In the genomic region with DNA sequence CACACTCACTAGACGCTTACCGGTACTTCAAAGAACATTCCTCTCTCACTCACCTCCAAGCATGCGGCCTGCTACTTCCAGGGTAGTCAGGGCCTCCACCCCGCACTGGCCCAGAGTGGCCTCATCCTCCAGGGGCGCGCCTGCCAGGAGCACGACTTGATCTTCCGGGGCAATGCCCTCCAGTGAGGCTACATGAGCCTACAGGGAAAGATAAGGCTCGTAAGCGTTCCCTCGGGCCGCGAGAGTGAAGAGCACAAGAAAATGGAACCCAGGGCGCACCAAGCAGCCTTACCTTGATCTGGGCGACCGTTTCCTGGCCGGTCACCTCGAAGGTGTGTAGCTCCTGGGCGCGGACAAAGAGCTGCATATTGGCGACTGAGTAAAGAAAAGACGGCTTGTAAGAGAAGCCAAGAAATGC, we compare ENCODE assay signal across 8 cellular contexts. TPM values are rescaled to one million over a fixed set of nuclear protein-coding genes. Genes with fewer than 3 reads are reported as not detected.
A peak's percentile ranks its signal among the peaks of the same experiment; 100 is the strongest.
DNase-seq lines count a peak whose midpoint lies in the region; ATAC-seq and TF ChIP-seq lines count a peak whose summit lies in the region.

No MANE protein-coding gene starts in this region.

- peak overlapping the region; percentile 74 for H3K4me2 ChIP-seq in trophoblast cell (ENCODE audit: low read length)

- H3K4ac ChIP-seq in trophoblast cell (ENCODE audit: low read depth, low read length) = peak overlapping the region; percentile 85

- H4K12ac ChIP-seq in trophoblast cell (ENCODE audit: low read depth, low read length) = peak overlapping the region; percentile 33

- peak overlapping the region; percentile 0 for H2AFZ ChIP-seq in trophoblast cell (ENCODE audit: insufficient read depth, low read length, poor library complexity)

- H3K4me1 ChIP-seq in esophagus muscularis mucosa (peaks cover 35 to 53% (median 46%) of the 10 kb centered on the region in 4 donors), trophoblast cell (ENCODE audit: control insufficient read depth in 1 of 2, insufficient read depth in 2 of 2, low read length in 2 of 2) (peaks cover 4 to 9% of the 10 kb centered on the region in 2 experiments)

- H2BK5ac ChIP-seq in trophoblast cell (ENCODE audit: low read depth, low read length, poor library complexity) = no peak overlapping the region

- H3K9ac ChIP-seq in trophoblast cell (ENCODE audit: low read length) = peak overlapping the region; percentile 90

- H3K23ac ChIP-seq in trophoblast cell (ENCODE audit: low read length) = no peak overlapping the region

- DNase-seq in HFFc6 = no peak
- DNase-seq in T-helper 17 cell = no peak
- no peak for DNase-seq in esophagus muscularis mucosa (ENCODE audit: extremely low spot score)
- peak in 1 of 2 donors; percentile 18 for DNase-seq in trophoblast cell
- DNase-seq in COR-L47 (lab: John Stamatoyannopoulos, UW) = no peak

- peak overlapping the region; percentile 65 for H4K91ac ChIP-seq in trophoblast cell (ENCODE audit: low read depth, low read length)

- peak overlapping the region; percentile 4 for H3K18ac ChIP-seq in trophoblast cell (ENCODE audit: low read length)

- H2BK120ac ChIP-seq in trophoblast cell (ENCODE audit: insufficient read depth, low read length, poor library complexity) = peak overlapping the region; percentile 27

- H3K4me3 ChIP-seq in esophagus muscularis mucosa (peak overlapping the region; percentile 73 to 91 (median 82)), trophoblast cell (ENCODE audit: low read depth, low read length) (peak overlapping the region; percentile 85)

- peaks cover 21% of the 10 kb centered on the region for H3K79me2 ChIP-seq in trophoblast cell (ENCODE audit: control insufficient read depth, insufficient read depth, low read length, poor library complexity)

- intact Hi-C loops in esophagus muscularis mucosa (cut with DNase I) = no loop called here

- WGBS in esophagus muscularis mucosa = 1% methylated on average over 22 of the region's 22 CpGs
- no CpG with 5 or more reads among the region's 22 CpGs for WGBS in trophoblast cell (ENCODE audit: extremely low coverage, insufficient coverage, insufficient read length)

- TF ChIP-seq CTCF in HFFc6 (IDR thresholded peaks at IDR 0.05) (no peak; the same call in 1 of the 2 replicates), esophagus muscularis mucosa (IDR thresholded peaks at IDR 0.05) (no peak)

- peaks cover 35% of the 10 kb centered on the region for H3K36me3 Mint-ChIP-seq in HFFc6 (ENCODE audit: low read depth)
- H3K36me3 Mint-ChIP-seq in T-helper 17 cell (ENCODE audit: low read depth) = peaks cover 12% of the 10 kb centered on the region

- H3K4me3 Mint-ChIP-seq in HFFc6 (peak overlapping the region; percentile 100), T-helper 17 cell (peak overlapping the region; percentile 99)

- H3K27me3 Mint-ChIP-seq in HFFc6 (ENCODE audit: insufficient read depth) (no peaks in the 10 kb centered on the region; the same call in none of the 2 replicates), T-helper 17 cell (no peaks in the 10 kb centered on the region)

- no peak overlapping the region for H2BK12ac ChIP-seq in trophoblast cell (ENCODE audit: low read length)

- peaks cover 15% of the 10 kb centered on the region for H3K79me1 ChIP-seq in trophoblast cell (ENCODE audit: low read length)

- TF ChIP-seq POLR2A in esophagus muscularis mucosa (IDR thresholded peaks at IDR 0.05; ENCODE audit: low read depth) = no peak

- TF ChIP-seq EP300 in esophagus muscularis mucosa (IDR thresholded peaks at IDR 0.05) = no peak

- H3K27ac ChIP-seq in esophagus muscularis mucosa (replicated peaks in 1 of 4) (peak overlapping the region; percentile 93 to 95 (median 94)), trophoblast cell (ENCODE audit: low read depth, low read length) (no peak overlapping the region)

- H3K36me3 ChIP-seq in esophagus muscularis mucosa = peaks cover 26 to 59% (median 52%) of the 10 kb centered on the region in 4 donors
- H3K36me3 ChIP-seq in trophoblast cell (ENCODE audit: control insufficient read depth in 1 of 2, insufficient read depth in 2 of 2, low read length in 2 of 2) = peaks cover 40 to 50% of the 10 kb centered on the region in 2 experiments

- H3K27ac Mint-ChIP-seq in HFFc6 (peak overlapping the region; percentile 97), T-helper 17 cell (peak overlapping the region; percentile 99)

- no peaks in the 10 kb centered on the region for H3K9me3 Mint-ChIP-seq in HFFc6

- H3K4me1 Mint-ChIP-seq in HFFc6 (ENCODE audit: low read depth) = peaks cover 37% of the 10 kb centered on the region
- H3K4me1 Mint-ChIP-seq in T-helper 17 cell = peaks cover 31% of the 10 kb centered on the region

- peak overlapping the region; percentile 4 for H3K14ac ChIP-seq in trophoblast cell (ENCODE audit: low read length)

- H4K8ac ChIP-seq in trophoblast cell (ENCODE audit: low read depth, low read length) = peak overlapping the region; percentile 75

- peak overlapping the region; percentile 5 for H2AK5ac ChIP-seq in trophoblast cell (ENCODE audit: low read length)

- ATAC-seq in T-helper 17 cell = no peak
- ATAC-seq in GM18502 (IDR thresholded peaks at IDR 0.05; ENCODE audit: poor library complexity, unreplicated experiment) = no peak
- ATAC-seq in GM18907 (IDR thresholded peaks at IDR 0.05; ENCODE audit: unreplicated experiment) = no peak
- no peak for ATAC-seq in HG03432 (IDR thresholded peaks at IDR 0.05; ENCODE audit: unreplicated experiment)

- no peaks in the 10 kb centered on the region for H3K9me3 ChIP-seq in T-helper 17 cell (ENCODE audit: control insufficient read depth, low read length, poor library complexity, severe bottlenecking)
- H3K9me3 ChIP-seq in esophagus muscularis mucosa = no peaks in the 10 kb centered on the region
- H3K9me3 ChIP-seq in trophoblast cell (ENCODE audit: insufficient read depth, low read depth, low read length) = no peaks in the 10 kb centered on the region

- H3K27me3 ChIP-seq in esophagus muscularis mucosa (no peaks in the 10 kb centered on the region), trophoblast cell (ENCODE audit: insufficient read depth, low read length) (no peaks in the 10 kb centered on the region)

RNA-seq across cellular contexts. Expression of gene FAU, which starts 0.5 kb away (rescaled TPM):
- 100 to 1,000 TPM; 631 to 750 (median 715) TPM for total RNA-seq in HFFc6 (2021; fragmentation: NEBNext Ultra II Directional; extraction: Animal tissue kit (Norgen Biotek cat#: 25700))
- total RNA-seq in T-helper 17 cell (1,000 to 10,000 TPM; 1,401 to 1,408 TPM), esophagus muscularis mucosa (1,000 to 10,000 TPM in 1 of 4 donors, 100 to 1,000 TPM in 3; 465 to 1,081 (median 716) TPM)
- 1,352 and 1,391 TPM in 2 replicates for polyA plus RNA-seq in trophoblast cell (2013)

RNA-seq across cellular contexts. Expression of gene MRPL49, which starts 0.7 kb away (rescaled TPM):
- 10 to 100 TPM; 53.2 to 59.7 (median 56.9) TPM for total RNA-seq in HFFc6 (2021; fragmentation: NEBNext Ultra II Directional; extraction: Animal tissue kit (Norgen Biotek cat#: 25700))
- 10 to 100 TPM; 42.8 to 44.8 TPM for total RNA-seq in T-helper 17 cell
- 100 to 1,000 TPM in 2 of 4 donors, 10 to 100 TPM in 2; 76.2 to 113 (median 91.5) TPM for total RNA-seq in esophagus muscularis mucosa
- 40.1 and 43.1 TPM in 2 replicates for polyA plus RNA-seq in trophoblast cell (2013)

RNA-seq across cellular contexts. Expression of gene ZNHIT2, which starts 4.0 kb away (rescaled TPM):
- total RNA-seq in HFFc6 (2021; fragmentation: NEBNext Ultra II Directional; extraction: Animal tissue kit (Norgen Biotek cat#: 25700)) = 10 to 100 TPM in 4 of 6 experiments, 1 to 10 TPM in 2; 9.3 to 13.6 (median 11.1) TPM
- total RNA-seq in T-helper 17 cell = 1 to 10 TPM; 7.5 to 8.7 TPM
- total RNA-seq in esophagus muscularis mucosa = 10 to 100 TPM in 3 of 4 donors, 1 to 10 TPM in 1; 7.5 to 24.4 (median 18.0) TPM
- polyA plus RNA-seq in trophoblast cell (2013) = 5.8 and 5.9 TPM in 2 replicates

RNA-seq across cellular contexts. Expression of gene TM7SF2, which starts 9.8 kb away (rescaled TPM):
- total RNA-seq in HFFc6 (2021; fragmentation: NEBNext Ultra II Directional; extraction: Animal tissue kit (Norgen Biotek cat#: 25700)) = 1 to 10 TPM; 3.8 to 6.4 (median 4.9) TPM
- total RNA-seq in T-helper 17 cell (10 to 100 TPM; 15.2 to 18.5 TPM), esophagus muscularis mucosa (10 to 100 TPM in 3 of 4 donors, 1 to 10 TPM in 1; 8.8 to 17.2 (median 12.1) TPM)
- 65.1 and 67.5 TPM in 2 replicates for polyA plus RNA-seq in trophoblast cell (2013)

RNA-seq across cellular contexts. Expression of gene SYVN1, which starts 12.9 kb away (rescaled TPM):
- total RNA-seq in HFFc6 (2021; fragmentation: NEBNext Ultra II Directional; extraction: Animal tissue kit (Norgen Biotek cat#: 25700)) = 10 to 100 TPM; 39.9 to 46.9 (median 42.9) TPM
- 10 to 100 TPM; 80.6 to 81.1 TPM for total RNA-seq in T-helper 17 cell
- 10 to 100 TPM; 24.1 to 39.5 (median 27.5) TPM for total RNA-seq in esophagus muscularis mucosa
- polyA plus RNA-seq in trophoblast cell (2013) = 55.0 and 60.0 TPM in 2 replicates
